8 cellular contexts compared by ENCODE assay signal in genomic region chr11:78039919-78040671, GRCh38. TPM values are rescaled to one million over a fixed set of nuclear protein-coding genes. Genes with fewer than 3 reads are reported as not detected.
A peak's percentile ranks its signal among the peaks of the same experiment; 100 is the strongest.
DNase-seq lines count a peak whose midpoint lies in the region; ATAC-seq, FAIRE-seq and TF ChIP-seq lines count a peak whose summit lies in the region.

No MANE protein-coding gene starts in this region.

- DNase-seq in AG09309 (ENCODE audit: low read depth) (peak; percentile 46), GM12865 (ENCODE audit: low read depth) (peak; percentile 75), RCC 7860 (ENCODE audit: low spot score) (peak; percentile 79), bronchial epithelial cell (ENCODE audit: low read depth) (peak; percentile 89), right lobe of liver (peak; percentile 57 to 83 (median 74)), NCI-H1930 (lab: John Stamatoyannopoulos, UW) (no peak)

- H3K36me3 ChIP-seq in bronchial epithelial cell (ENCODE audit: control insufficient read depth, insufficient read depth, low read length) (no peaks in the 10 kb centered on the region), right lobe of liver (no peaks in the 10 kb centered on the region)

- H3K27ac Mint-ChIP-seq in stimulated activated memory B cell treated with anti-CD40 and anti-IgM and Interleukin-4, amounts not matched to agents 10 μg/mL and 1 μg/mL and 100 μg/mL, for 72 hours: peak overlapping the region; percentile 43

- no peaks in the 10 kb centered on the region for H3K9me3 ChIP-seq in right lobe of liver

- TF ChIP-seq CTCF in AG09309 (IDR thresholded peaks at IDR 0.05; ENCODE audit: control insufficient read depth, insufficient read depth, low read depth, low read length, missing control alignments) (no peak), GM12865 (IDR thresholded peaks at IDR 0.05; ENCODE audit: insufficient read depth, low read depth, low read length, missing control alignments) (no peak), bronchial epithelial cell (IDR thresholded peaks at IDR 0.05; ENCODE audit: insufficient read depth, low read length, severe bottlenecking) (no peak), right lobe of liver (IDR thresholded peaks at IDR 0.05) (no peak)

- peak; percentile 46 for TF ChIP-seq POLR2A in right lobe of liver (IDR thresholded peaks at IDR 0.05)

- H3K36me3 Mint-ChIP-seq in stimulated activated memory B cell treated with anti-CD40 and anti-IgM and Interleukin-4, amounts not matched to agents 10 μg/mL and 1 μg/mL and 100 μg/mL, for 72 hours: no peaks in the 10 kb centered on the region

- WGBS in right lobe of liver (ENCODE audit: insufficient coverage, low coverage, low lambda C conversion rate, missing lambda C conversion rate): 11% methylated on average over 6 of the region's 7 CpGs

- H3K27ac ChIP-seq in right lobe of liver: peak overlapping the region in 2 of 3 donors; percentile 29 to 74

- H3K4me3 ChIP-seq in AG09309 (ENCODE audit: control insufficient read depth, low read depth, low read length) (no peak overlapping the region), GM12865 (ENCODE audit: low read depth, low read length) (no peak overlapping the region), bronchial epithelial cell (ENCODE audit: low read depth, low read length) (no peak overlapping the region), right lobe of liver (peak overlapping the region in 1 of 3 donors; percentile 18)

- ATAC-seq in HG03442 (IDR thresholded peaks at IDR 0.05; ENCODE audit: unreplicated experiment) (peak; percentile 70), right lobe of liver (peak in 3 of 4 donors; percentile 4 to 53 (median 36))
- ATAC-seq in stimulated activated memory B cell treated with anti-CD40 and anti-IgM and Interleukin-4, amounts not matched to agents 10 μg/mL and 1 μg/mL and 100 μg/mL, for 72 hours: no peak

- H3K27me3 ChIP-seq in bronchial epithelial cell (ENCODE audit: control insufficient read depth, insufficient read depth, low read length) (no peaks in the 10 kb centered on the region), right lobe of liver (no peaks in the 10 kb centered on the region)

- intact Hi-C loops in right lobe of liver (cut with DNase I): no loop called here

- peaks cover 0 to 49% (median 20%) of the 10 kb centered on the region in 4 donors for H3K4me1 ChIP-seq in right lobe of liver

- peaks cover 10% of the 10 kb centered on the region for H3K4me1 Mint-ChIP-seq in stimulated activated memory B cell treated with anti-CD40 and anti-IgM and Interleukin-4, amounts not matched to agents 10 μg/mL and 1 μg/mL and 100 μg/mL, for 72 hours

- FAIRE-seq in RCC 7860 (lab: Jason Lieb, UNC) (peak; percentile 65), bronchial epithelial cell (lab: Jason Lieb, UNC) (no peak)

- H3K27me3 Mint-ChIP-seq in stimulated activated memory B cell treated with anti-CD40 and anti-IgM and Interleukin-4, amounts not matched to agents 10 μg/mL and 1 μg/mL and 100 μg/mL, for 72 hours: peaks cover 15% of the 10 kb centered on the region

- peak overlapping the region; percentile 30 for H3K4me3 Mint-ChIP-seq in stimulated activated memory B cell treated with anti-CD40 and anti-IgM and Interleukin-4, amounts not matched to agents 10 μg/mL and 1 μg/mL and 100 μg/mL, for 72 hours

- no peaks in the 10 kb centered on the region for H3K9me3 Mint-ChIP-seq in stimulated activated memory B cell treated with anti-CD40 and anti-IgM and Interleukin-4, amounts not matched to agents 10 μg/mL and 1 μg/mL and 100 μg/mL, for 72 hours

RNA-seq across cellular contexts. Expression of gene KCTD14, which starts 17.0 kb away (rescaled TPM):
- total RNA-seq in bronchial epithelial cell (0.77 and 1.3 TPM in 2 replicates), right lobe of liver (10 to 100 TPM in 1 of 6 experiments, 1 to 10 TPM in 5; 4.8 to 12.1 (median 6.3) TPM)

RNA-seq across cellular contexts. Expression of gene THRSP, which starts 23.6 kb away (rescaled TPM):
- total RNA-seq in bronchial epithelial cell (not detected in 2 replicates), right lobe of liver (10 to 100 TPM in 4 of 6 experiments, 1 to 10 TPM in 2; 3.0 to 92.0 (median 40.1) TPM)

RNA-seq across cellular contexts. Expression of gene NDUFC2, which starts 39.6 kb away (rescaled TPM):
- 62.3 and 64.8 TPM in 2 replicates for total RNA-seq in bronchial epithelial cell
- 100 to 1,000 TPM; 105 to 265 (median 183) TPM for total RNA-seq in right lobe of liver

RNA-seq across cellular contexts. Expression of gene INTS4, which starts 45.6 kb away (rescaled TPM):
- total RNA-seq in bronchial epithelial cell (17.5 and 29.7 TPM in 2 replicates), right lobe of liver (10 to 100 TPM in 5 of 6 experiments, 1 to 10 TPM in 1; 8.3 to 19.0 (median 14.7) TPM)

Comparison
In these comparisons a context has a peak if more than half of its experiments do, and no peak if none do; other contexts are left out.
1. DNase-seq: peak in AG09309 (single experiment), GM12865 (single experiment), RCC 7860 (single experiment), bronchial epithelial cell (single experiment) and right lobe of liver (3 of 3); none in NCI-H1930 (0 of 2).